8 cellular contexts compared by ENCODE assay signal in genomic region chr2:112048887-112049286, GRCh38. TPM values are rescaled to one million over a fixed set of nuclear protein-coding genes. Genes with fewer than 3 reads are reported as not detected.
DNase-seq lines count a peak whose midpoint lies in the region; ATAC-seq, FAIRE-seq and TF ChIP-seq lines count a peak whose summit lies in the region.

No MANE protein-coding gene starts in this region.

- H3K4me1 ChIP-seq in BE2C = no peaks in the 10 kb centered on the region; the same call in 1 of the 2 replicates

- peaks cover 2% of the 10 kb centered on the region for H3K36me3 Mint-ChIP-seq in progenitor cell of endocrine pancreas (ENCODE audit: insufficient read depth)

- no peak overlapping the region for H3K4me3 Mint-ChIP-seq in progenitor cell of endocrine pancreas (ENCODE audit: low read depth)

- peak overlapping the region; percentile 41; the same call in 1 of the 2 replicates for H3K27ac ChIP-seq in VCaP

- H3K4me3 ChIP-seq in BE2C (ENCODE audit: low read depth, low read length) = no peak overlapping the region

- H3K36me3 ChIP-seq in BE2C = no peaks in the 10 kb centered on the region

- no peaks in the 10 kb centered on the region for H3K27me3 Mint-ChIP-seq in progenitor cell of endocrine pancreas

- TF ChIP-seq CTCF in BE2C (IDR thresholded peaks at IDR 0.05; ENCODE audit: low read depth, low read length) = peak; percentile 61
- peak; percentile 93 for TF ChIP-seq CTCF in VCaP (conservative IDR thresholded peaks at IDR 0.05)
- peak; percentile 87 for TF ChIP-seq CTCF in progenitor cell of endocrine pancreas (IDR thresholded peaks at IDR 0.05; ENCODE audit: unreplicated experiment)

- H3K27ac Mint-ChIP-seq in progenitor cell of endocrine pancreas = no peak overlapping the region

- no peak for FAIRE-seq in GM18507 (lab: Jason Lieb, UNC)

- no peaks in the 10 kb centered on the region for H3K27me3 ChIP-seq in BE2C

- H3K4me1 Mint-ChIP-seq in progenitor cell of endocrine pancreas (ENCODE audit: low read depth) = peaks cover 17% of the 10 kb centered on the region

- peaks cover 19% of the 10 kb centered on the region for H3K9me3 Mint-ChIP-seq in progenitor cell of endocrine pancreas (ENCODE audit: low read depth)

- no peaks in the 10 kb centered on the region for H3K9me3 ChIP-seq in BE2C

- DNase-seq in BE2C = no peak
- DNase-seq in GM18507 (ENCODE audit: extremely low spot score, insufficient read length, low read depth) = peak; percentile 5
- peak; percentile 57 to 60 for DNase-seq in NCI-H2081 (lab: John Stamatoyannopoulos, UW)
- DNase-seq in germinal center (ENCODE audit: low spot score) = peak; percentile 45
- DNase-seq in progenitor cell of endocrine pancreas (ENCODE audit: low spot score, unreplicated experiment) = no peak

- ATAC-seq in GM19397 (IDR thresholded peaks at IDR 0.05; ENCODE audit: unreplicated experiment) = no peak
- ATAC-seq in HG03457 (IDR thresholded peaks at IDR 0.05; ENCODE audit: unreplicated experiment) = no peak

RNA-seq across cellular contexts. Expression of gene TMEM87B, which starts 6.2 kb away (rescaled TPM):
- 0.77 TPM for polyA plus RNA-seq in BE2C (2012; ENCODE audit: insufficient read depth, insufficient read length, low read depth)
- total RNA-seq in progenitor cell of endocrine pancreas = 15.4 and 15.9 TPM in 2 replicates

Comparison
In these comparisons a context has a peak if more than half of its experiments do, and no peak if none do; other contexts are left out.
1. DNase-seq: peak in GM18507 (single experiment), NCI-H2081 (2 of 2) and germinal center (single experiment); none in BE2C (single experiment) and progenitor cell of endocrine pancreas (single experiment).
2. Peak in every context shown above with its lines, with median percentiles within 50 percentile points of each other: CTCF ChIP-seq.